8 cellular contexts compared by ENCODE assay signal in the genomic region with DNA sequence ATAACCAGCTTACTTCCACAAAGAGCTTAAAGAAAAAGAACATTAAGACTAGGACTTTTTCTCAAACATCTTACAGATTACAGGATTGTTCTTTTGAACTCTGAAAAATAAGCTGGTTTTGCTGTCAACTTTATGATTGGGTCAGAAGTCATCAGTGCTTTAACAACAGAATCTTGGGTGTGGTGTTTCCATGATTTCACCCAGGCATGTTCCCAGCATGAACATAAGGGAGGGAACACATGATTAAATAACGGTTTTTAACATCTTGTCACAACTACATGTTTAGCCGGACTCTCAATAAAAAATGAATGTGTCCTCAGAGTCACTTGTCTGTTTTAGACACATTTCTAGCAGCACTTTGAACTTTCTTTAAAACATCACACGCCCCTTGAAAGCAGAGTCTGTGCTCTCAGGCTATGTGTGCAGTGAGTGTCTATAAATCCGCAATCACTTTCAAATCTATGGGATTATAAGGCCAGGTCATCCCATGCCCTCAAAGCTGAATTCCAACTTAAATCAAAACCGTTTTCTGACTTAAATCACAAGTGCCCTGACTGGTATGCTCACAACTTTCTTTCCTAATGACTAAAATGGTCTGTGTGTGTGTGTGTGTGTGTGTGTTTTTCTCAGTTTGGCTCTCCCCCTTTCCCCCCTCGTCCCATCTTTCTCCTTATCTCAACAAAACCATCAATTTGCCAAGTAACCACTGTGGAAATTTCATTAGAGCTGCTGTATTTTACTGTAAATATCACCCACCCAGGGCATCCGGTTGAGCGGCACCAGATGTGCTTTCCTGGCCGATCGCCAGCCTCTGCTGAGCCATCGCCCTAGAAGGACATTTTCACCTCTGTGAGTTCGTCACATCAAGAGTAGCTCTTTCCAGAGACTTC.
A peak's percentile ranks its signal among the peaks of the same experiment; 100 is the strongest.
DNase-seq lines count a peak whose midpoint lies in the region; TF ChIP-seq lines count a peak whose summit lies in the region.

No MANE protein-coding gene starts in this region.

- H3K4me1 ChIP-seq in HEK293 (ENCODE audit: control insufficient read depth, insufficient read depth, low read length), result peaks cover 12% of the 10 kb centered on the region

- POLR2A ChIA-PET in HEK293 (lab: Yijun Ruan, JAX), result interaction anchor here (0.6 to 0.8 kb wide), 2 partner anchors 110 to 249 kb away, joined by 3 to 5 read pairs; partner anchors contain the start of gene MYLIP

- no peaks in the 10 kb centered on the region for H3K9me3 ChIP-seq in HEK293 (ENCODE audit: control insufficient read depth, insufficient read depth, low read depth, low read length)

- H3K36me3 ChIP-seq in HEK293 (ENCODE audit: control insufficient read depth in 2 of 2, insufficient read depth in 1 of 2, low read length in 2 of 2), result no peaks in the 10 kb centered on the region

- TF ChIP-seq CTCF in HEK293 (tag by site-specific recombination; IDR thresholded peaks at IDR 0.05), result no peak

- peak; percentile 49 for DNase-seq in GM03348 (ENCODE audit: low spot score)
- DNase-seq in NCI-H1417 (lab: John Stamatoyannopoulos, UW), result peak in 2 of 3 experiments; percentile 27 to 63
- peak; percentile 11 to 42 for DNase-seq in activated CD4-positive, alpha-beta T cell treated with anti-CD3 and anti-CD28 coated beads, Interleukin-2, amount 50 U/mL, for 24 hours (ENCODE audit: low read depth in 1 of 2, low spot score in 1 of 2)
- DNase-seq in fibroblast of gingiva (ENCODE audit: low read depth), result peak; percentile 67
- DNase-seq in stimulated activated CD4-positive, alpha-beta T cell treated with anti-CD3 and anti-CD28 coated beads, Interleukin-12 subunit alpha, Interleukin-12 subunit beta, amount 100 ng/mL, for 4 hours, result peak; percentile 56
- DNase-seq in SKM-1 (lab: John Stamatoyannopoulos, UW; ENCODE audit: unreplicated experiment), result no peak
- no peak for DNase-seq in HuH-7 (ENCODE audit: low spot score)

- CTCF ChIA-PET in HEK293 (lab: Yijun Ruan, JAX), result interaction anchor here (0.6 to 2.6 kb wide), 12 partner anchors 9 to 389 kb away, joined by 3 to 9 read pairs (median 4); partner anchors contain the start of gene MYLIP

- no peak overlapping the region for H3K4me3 ChIP-seq in HEK293 (ENCODE audit: low read depth, low read length)

- H3K27ac ChIP-seq in HEK293 (ENCODE audit: extremely low read depth, low read depth, low read length), result peak overlapping the region; percentile 22; the same call in 1 of the 2 replicates

TF ChIP-seq in HEK293, 187 proteins besides CTCF, POLR2A, EP300 and RAD21:
- TF ChIP-seq, protein P1, sequence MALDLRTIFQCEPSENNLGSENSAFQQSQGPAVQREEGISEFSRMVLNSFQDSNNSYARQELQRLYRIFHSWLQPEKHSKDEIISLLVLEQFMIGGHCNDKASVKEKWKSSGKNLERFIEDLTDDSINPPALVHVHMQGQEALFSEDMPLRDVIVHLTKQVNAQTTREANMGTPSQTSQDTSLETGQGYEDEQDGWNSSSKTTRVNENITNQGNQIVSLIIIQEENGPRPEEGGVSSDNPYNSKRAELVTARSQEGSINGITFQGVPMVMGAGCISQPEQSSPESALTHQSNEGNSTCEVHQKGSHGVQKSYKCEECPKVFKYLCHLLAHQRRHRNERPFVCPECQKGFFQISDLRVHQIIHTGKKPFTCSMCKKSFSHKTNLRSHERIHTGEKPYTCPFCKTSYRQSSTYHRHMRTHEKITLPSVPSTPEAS (tag by site-specific recombination; IDR thresholded peaks at IDR 0.05), result 0 out of 2 replicates have a peak, but pooled peaks have one; percentile 16
- TF ChIP-seq SP7 (tag by site-specific recombination; IDR thresholded peaks at IDR 0.05), result peak; percentile 61
- TF ChIP-seq ZFHX2 (tag by site-specific recombination; conservative IDR thresholded peaks at IDR 0.05), result no peak
- TF ChIP-seq, protein P2, sequence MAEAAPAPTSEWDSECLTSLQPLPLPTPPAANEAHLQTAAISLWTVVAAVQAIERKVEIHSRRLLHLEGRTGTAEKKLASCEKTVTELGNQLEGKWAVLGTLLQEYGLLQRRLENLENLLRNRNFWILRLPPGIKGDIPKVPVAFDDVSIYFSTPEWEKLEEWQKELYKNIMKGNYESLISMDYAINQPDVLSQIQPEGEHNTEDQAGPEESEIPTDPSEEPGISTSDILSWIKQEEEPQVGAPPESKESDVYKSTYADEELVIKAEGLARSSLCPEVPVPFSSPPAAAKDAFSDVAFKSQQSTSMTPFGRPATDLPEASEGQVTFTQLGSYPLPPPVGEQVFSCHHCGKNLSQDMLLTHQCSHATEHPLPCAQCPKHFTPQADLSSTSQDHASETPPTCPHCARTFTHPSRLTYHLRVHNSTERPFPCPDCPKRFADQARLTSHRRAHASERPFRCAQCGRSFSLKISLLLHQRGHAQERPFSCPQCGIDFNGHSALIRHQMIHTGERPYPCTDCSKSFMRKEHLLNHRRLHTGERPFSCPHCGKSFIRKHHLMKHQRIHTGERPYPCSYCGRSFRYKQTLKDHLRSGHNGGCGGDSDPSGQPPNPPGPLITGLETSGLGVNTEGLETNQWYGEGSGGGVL (tag by site-specific recombination; IDR thresholded peaks at IDR 0.05), result peak; percentile 86
- TF ChIP-seq ZNF433 (tag by site-specific recombination; IDR thresholded peaks at IDR 0.05; ENCODE audit: low read depth), result no peak
- no peak for TF ChIP-seq ZNF658 (tag by site-specific recombination; IDR thresholded peaks at IDR 0.05)
- peak; percentile 53 for TF ChIP-seq PRDM6 (tag by site-specific recombination; IDR thresholded peaks at IDR 0.05)

Comparison
In these comparisons a context has a peak if more than half of its experiments do, and no peak if none do; other contexts are left out.
1. DNase-seq: peak in GM03348 (single experiment), NCI-H1417 (2 of 3), activated CD4-positive, alpha-beta T cell treated with anti-CD3 and anti-CD28 coated beads, Interleukin-2, amount 50 U/mL, for 24 hours (2 of 2), fibroblast of gingiva (single experiment) and stimulated activated CD4-positive, alpha-beta T cell treated with anti-CD3 and anti-CD28 coated beads, Interleukin-12 subunit alpha, Interleukin-12 subunit beta, amount 100 ng/mL, for 4 hours (single experiment); none in SKM-1 (single experiment) and HuH-7 (single experiment).